Comparison of ENCODE assay signal across 12 cellular contexts in genomic region chr20:1335961-1336698, GRCh38. TPM values are rescaled to one million over a fixed set of nuclear protein-coding genes. Genes with fewer than 3 reads are reported as not detected.
DNase-seq lines count a peak whose midpoint lies in the region; ATAC-seq, FAIRE-seq and TF ChIP-seq lines count a peak whose summit lies in the region.
"Had no signal": no experiment of that assay in that cellular context is flagged by ENCODE, and none has a peak within 500 bp of the region (broad histone marks: within the 10 kb centered on the region; RNA-seq: fewer than 3 reads in every experiment).

No MANE protein-coding gene starts in this region.

- in situ Hi-C loops in HepG2 (cut with HindIII; ENCODE audit: extremely low pct_ligation_motif_present, low pct_unique_long_range_greater_than_20kb) = no loop called here

- peak overlapping the region; percentile 85 to 88 for H3K27ac Mint-ChIP-seq in activated naive CD4-positive, alpha-beta T cell treated with anti-CD3 and anti-CD28 coated beads, Interleukin-2, amount 50 U/mL, for 72 hours

- CTCF ChIA-PET in HepG2 (lab: Yijun Ruan, JAX; ENCODE audit: low intra/inter-chr PET ratio, low total read pairs) = no interaction called here

- TF ChIP-seq RAD21 in HepG2 (CRISPR knock-in tag; IDR thresholded peaks at IDR 0.05) = no peak

- no peaks in the 10 kb centered on the region; the same call in 1 of the 2 replicates for H4K20me1 ChIP-seq in HepG2 (ENCODE audit: insufficient read depth, low read length)

- no peaks in the 10 kb centered on the region for H3K79me2 ChIP-seq in HepG2 (ENCODE audit: insufficient read depth, low read length)

- H3K9me3 ChIP-seq in HepG2 (ENCODE audit: low read length) = no peaks in the 10 kb centered on the region
- H3K9me3 ChIP-seq in stomach = no peaks in the 10 kb centered on the region
- H3K9me3 ChIP-seq: prostate gland had no signal

- TF ChIP-seq CTCF in HepG2 (CRISPR knock-in tag; IDR thresholded peaks at IDR 0.05) (no peak), stomach (IDR thresholded peaks at IDR 0.05) (no peak)

- no peak overlapping the region for H3K4me2 ChIP-seq in HepG2 (ENCODE audit: low read depth, low read length)

- no peak overlapping the region for H3K9ac ChIP-seq in HepG2 (ENCODE audit: insufficient read depth, low read depth, low read length)

- intact Hi-C loops in HepG2 (cut with micrococcal nuclease; ENCODE audit: unreplicated experiment) (no loop called here), stomach (cut with DNase I; ENCODE audit: low total_unique reads) (no loop called here)

- H3K9me3 Mint-ChIP-seq in activated naive CD4-positive, alpha-beta T cell treated with anti-CD3 and anti-CD28 coated beads, Interleukin-2, amount 50 U/mL, for 72 hours = no peaks in the 10 kb centered on the region

- no peak for FAIRE-seq in HepG2 (lab: Jason Lieb, UNC)
- FAIRE-seq: G401.6 had no signal

- POLR2A ChIA-PET in HepG2 (lab: Yijun Ruan, JAX) = interaction anchor here (2.0 to 3.3 kb wide), 2 partner anchors 8 to 11 kb away, joined by 5 to 35 read pairs; no protein-coding TSS in a partner anchor

- H3K27me3 ChIP-seq in HepG2 (ENCODE audit: control insufficient read depth in 1 of 2, insufficient read depth in 2 of 2, low read length in 2 of 2) (no peaks in the 10 kb centered on the region), stomach (no peaks in the 10 kb centered on the region)

- peaks cover 5 to 13% of the 10 kb centered on the region in 2 experiments; a peak in 3 of 5 replicates for H3K36me3 ChIP-seq in HepG2 (replicated peaks in 1 of 2; ENCODE audit: control insufficient read depth in 1 of 2, insufficient read depth in 2 of 2, low read length in 2 of 2)
- H3K36me3 ChIP-seq in stomach = peaks cover 0 to 13% (median 9%) of the 10 kb centered on the region in 4 donors
- H3K36me3 ChIP-seq: prostate gland had no signal

- H3K4me1 ChIP-seq in HepG2 (ENCODE audit: insufficient read depth, low read length) (peaks cover 17% of the 10 kb centered on the region), stomach (peaks cover 15 to 27% (median 18%) of the 10 kb centered on the region in 4 donors)

- peak; percentile 56 for DNase-seq in activated CD8-positive, alpha-beta memory T cell treated with anti-CD3 and anti-CD28 coated beads for 24 hours
- DNase-seq in activated CD8-positive, alpha-beta memory T cell treated with anti-CD3 and anti-CD28 coated beads, Interleukin-2, amount 50 U/mL, for 48 hours = no peak
- no peak for DNase-seq in activated naive CD4-positive, alpha-beta T cell treated with anti-CD3 and anti-CD28 coated beads, Interleukin-2, amount 50 U/mL, for 72 hours (ENCODE audit: low spot score in 2 of 2)
- DNase-seq in HepG2 (ENCODE audit: low spot score) (no peak), stomach (no peak)
- no peak for DNase-seq in stimulated activated CD4-positive, alpha-beta T cell treated with anti-CD3 and anti-CD28 coated beads, Interleukin-2, amount 100 ng/mL, for 24 hours
- DNase-seq: NCI-H1436; NK-92 treated with Interleukin-12 subunit alpha and Interleukin-12 subunit beta, amount 100 ng/mL, for 24 hours had no signal

- peaks cover 0 to 12% of the 10 kb centered on the region in 2 donors for H3K36me3 Mint-ChIP-seq in activated naive CD4-positive, alpha-beta T cell treated with anti-CD3 and anti-CD28 coated beads, Interleukin-2, amount 50 U/mL, for 72 hours

- BruUV-seq in HepG2 (replicated peaks; lab: Mats Ljungman, UMichigan) = no TSS peak

- no peak overlapping the region for H3K27ac ChIP-seq in HepG2 (ENCODE audit: extremely low read length, insufficient read depth, low read length)
- H3K27ac ChIP-seq in stomach = peak overlapping the region; percentile 0 to 71 (median 59)
- H3K27ac ChIP-seq: prostate gland had no signal

- TF ChIP-seq POLR2A in HepG2 (IDR thresholded peaks at IDR 0.05; ENCODE audit: insufficient read depth in 1 of 2, low read depth in 2 of 2, low read length in 2 of 2) (peak in 1 of 2 experiments; percentile 30; a peak in 1 of 4 replicates), stomach (IDR thresholded peaks at IDR 0.05) (no peak)

- no peak overlapping the region for H3K4me3 ChIP-seq in HepG2 (replicated peaks in 1 of 3; ENCODE audit: insufficient read depth in 1 of 3, low read depth in 2 of 3, low read length in 3 of 3)
- H3K4me3 ChIP-seq in stomach = no peak overlapping the region
- H3K4me3 ChIP-seq: prostate gland had no signal

- ATAC-seq in activated naive CD4-positive, alpha-beta T cell treated with anti-CD3 and anti-CD28 coated beads, Interleukin-2, amount 50 U/mL, for 72 hours = peak; percentile 63 to 91
- ATAC-seq in HepG2 = no peak
- ATAC-seq in GM18502 (IDR thresholded peaks at IDR 0.05; ENCODE audit: poor library complexity, unreplicated experiment) = no peak
- no peak for ATAC-seq in GM21737 (IDR thresholded peaks at IDR 0.05; ENCODE audit: unreplicated experiment)

- WGBS in HepG2 (ENCODE audit: low lambda C conversion rate) = 98% methylated on average over 6 of the region's 6 CpGs
- 42 to 64% (median 50%) methylated on average over 6 of the region's 6 CpGs for WGBS in stomach, 5 donors

- no peak overlapping the region for H2AFZ ChIP-seq in HepG2 (ENCODE audit: low read length)

- TF ChIP-seq EP300 in HepG2 (IDR thresholded peaks at IDR 0.05; ENCODE audit: low read depth in 2 of 2, low read length in 2 of 2) (no peak), HepG2 (CRISPR knock-in tag; IDR thresholded peaks at IDR 0.05; ENCODE audit: borderline replicate concordance) (no peak), stomach (IDR thresholded peaks at IDR 0.05) (no peak)

TF ChIP-seq in HepG2, 621 proteins besides CTCF, POLR2A, EP300 and RAD21 (continues in another document):
- TF ChIP-seq ZNF629 (CRISPR knock-in tag; conservative IDR thresholded peaks at IDR 0.05) (0 out of 2 replicates have a peak, but pooled peaks have one; percentile 38), POLR2G (IDR thresholded peaks at IDR 0.05; ENCODE audit: low read depth, low read length) (peak; percentile 35; the same call in 1 of the 2 replicates), ZNF260 (CRISPR knock-in tag; IDR thresholded peaks at IDR 0.05; ENCODE audit: borderline replicate concordance, low read depth) (no peak)

RNA-seq across cellular contexts. Expression of gene SDCBP2, which starts 7.2 kb away (rescaled TPM):
- 10 to 100 TPM in 1 of 2 donors, 1 to 10 TPM in 1; 4.9 to 18.5 TPM for total RNA-seq in activated naive CD4-positive, alpha-beta T cell treated with anti-CD3 and anti-CD28 coated beads, Interleukin-2, amount 50 U/mL, for 72 hours
- total RNA-seq in HepG2 (2016; rRNA removed; fragmentation: Illumina TruSeq; extraction: Trizol) = 0.87 and 1.2 TPM in 2 replicates
- total RNA-seq in HepG2 (2016; cell fraction: cytosol; rRNA removed; fragmentation: Illumina TruSeq; extraction: Trizol; ENCODE audit: low read depth) = 0.79 and 0.91 TPM in 2 replicates
- total RNA-seq in HepG2 (2016; cell fraction: insoluble cytoplasmic fraction; rRNA removed; fragmentation: Illumina TruSeq; extraction: Trizol) = 0.89 and 1.1 TPM in 2 replicates
- 0.48 and 0.93 TPM in 2 replicates for total RNA-seq in HepG2 (2016; cell fraction: membrane; rRNA removed; fragmentation: Illumina TruSeq; extraction: Trizol)
- total RNA-seq in HepG2 (2016; cell fraction: nucleus; rRNA removed; fragmentation: Illumina TruSeq; extraction: Trizol) = 0.66 and 0.81 TPM in 2 replicates
- polyA plus RNA-seq in HepG2 (2011; rRNA removed) = 2.4 and 2.9 TPM in 2 replicates
- polyA plus RNA-seq in HepG2 (2011; cell fraction: cytosol; rRNA removed) = 2.5 and 3.1 TPM in 2 replicates
- polyA plus RNA-seq in HepG2 (2011; cell fraction: nucleus; rRNA removed) = 6.1 and 6.2 TPM in 2 replicates
- 2.1 and 4.3 TPM in 2 replicates for polyA plus RNA-seq in HepG2 (2012)
- polyA plus RNA-seq in HepG2 (2016; cell fraction: cytosol; fragmentation: Illumina TruSeq; extraction: Trizol; ENCODE audit: low read depth) = 0.62 and 0.94 TPM in 2 replicates
- polyA plus RNA-seq in HepG2 (2016; cell fraction: insoluble cytoplasmic fraction; fragmentation: Illumina TruSeq; extraction: Trizol; ENCODE audit: low read depth) = 0.67 and 0.96 TPM in 2 replicates
- 0.65 and 0.68 TPM in 2 replicates for polyA plus RNA-seq in HepG2 (2016; cell fraction: membrane; fragmentation: Illumina TruSeq; extraction: Trizol; ENCODE audit: low read depth)
- 1.5 and 1.6 TPM in 2 replicates for polyA plus RNA-seq in HepG2 (2016; cell fraction: nucleus; fragmentation: Illumina TruSeq; extraction: Trizol; ENCODE audit: insufficient read depth, low read depth)
- polyA minus RNA-seq in HepG2 (2011; rRNA and poly(A)+ RNA removed; ENCODE audit: low replicate concordance) = 0.42 and 0.92 TPM in 2 replicates
- 0.62 and 0.89 TPM in 2 replicates for polyA minus RNA-seq in HepG2 (2011; cell fraction: cytosol; rRNA and poly(A)+ RNA removed)
- 0.37 and 0.64 TPM in 2 replicates for polyA minus RNA-seq in HepG2 (2011; cell fraction: nucleus; rRNA and poly(A)+ RNA removed)
- total RNA-seq in stomach = 10 to 100 TPM; 33.3 to 90.9 (median 68.3) TPM
- 100 to 1,000 TPM in 1 of 3 donors, 10 to 100 TPM in 2; 38.4 to 297 (median 52.8) TPM for polyA plus RNA-seq in stomach

RNA-seq across cellular contexts. Expression of gene FKBP1A, which starts 56.7 kb away (rescaled TPM):
- total RNA-seq in activated naive CD4-positive, alpha-beta T cell treated with anti-CD3 and anti-CD28 coated beads, Interleukin-2, amount 50 U/mL, for 72 hours = 100 to 1,000 TPM; 147 to 374 TPM
- 119 and 188 TPM in 2 replicates for total RNA-seq in HepG2 (2016; rRNA removed; fragmentation: Illumina TruSeq; extraction: Trizol)
- 32.5 and 44.9 TPM in 2 replicates for total RNA-seq in HepG2 (2016; cell fraction: cytosol; rRNA removed; fragmentation: Illumina TruSeq; extraction: Trizol; ENCODE audit: low read depth)
- total RNA-seq in HepG2 (2016; cell fraction: insoluble cytoplasmic fraction; rRNA removed; fragmentation: Illumina TruSeq; extraction: Trizol) = 120 and 187 TPM in 2 replicates
- total RNA-seq in HepG2 (2016; cell fraction: membrane; rRNA removed; fragmentation: Illumina TruSeq; extraction: Trizol) = 119 and 132 TPM in 2 replicates
- 70.0 and 93.2 TPM in 2 replicates for total RNA-seq in HepG2 (2016; cell fraction: nucleus; rRNA removed; fragmentation: Illumina TruSeq; extraction: Trizol)
- polyA plus RNA-seq in HepG2 (2011; rRNA removed) = 436 and 468 TPM in 2 replicates
- 445 and 560 TPM in 2 replicates for polyA plus RNA-seq in HepG2 (2011; cell fraction: cytosol; rRNA removed)
- polyA plus RNA-seq in HepG2 (2011; cell fraction: nucleus; rRNA removed) = 139 and 210 TPM in 2 replicates
- 286 and 329 TPM in 2 replicates for polyA plus RNA-seq in HepG2 (2012)
- polyA plus RNA-seq in HepG2 (2016; cell fraction: cytosol; fragmentation: Illumina TruSeq; extraction: Trizol; ENCODE audit: low read depth) = 115 and 137 TPM in 2 replicates
- polyA plus RNA-seq in HepG2 (2016; cell fraction: insoluble cytoplasmic fraction; fragmentation: Illumina TruSeq; extraction: Trizol; ENCODE audit: low read depth) = 594 and 645 TPM in 2 replicates
- polyA plus RNA-seq in HepG2 (2016; cell fraction: membrane; fragmentation: Illumina TruSeq; extraction: Trizol; ENCODE audit: low read depth) = 321 and 333 TPM in 2 replicates
- polyA plus RNA-seq in HepG2 (2016; cell fraction: nucleus; fragmentation: Illumina TruSeq; extraction: Trizol; ENCODE audit: insufficient read depth, low read depth) = 249 and 270 TPM in 2 replicates
- polyA minus RNA-seq in HepG2 (2011; rRNA and poly(A)+ RNA removed; ENCODE audit: low replicate concordance) = 241 and 466 TPM in 2 replicates
- polyA minus RNA-seq in HepG2 (2011; cell fraction: cytosol; rRNA and poly(A)+ RNA removed) = 119 and 130 TPM in 2 replicates
- 63.7 and 102 TPM in 2 replicates for polyA minus RNA-seq in HepG2 (2011; cell fraction: nucleus; rRNA and poly(A)+ RNA removed)
- total RNA-seq in stomach = 100 to 1,000 TPM in 2 of 5 donors, 10 to 100 TPM in 3; 33.0 to 280 (median 68.3) TPM
- 100 to 1,000 TPM; 135 to 283 (median 195) TPM for polyA plus RNA-seq in stomach

Comparison
In these comparisons a context has a peak if more than half of its experiments do, and no peak if none do; other contexts are left out.
1. ATAC-seq: peak in activated naive CD4-positive, alpha-beta T cell treated with anti-CD3 and anti-CD28 coated beads, Interleukin-2, amount 50 U/mL, for 72 hours (2 of 2); none in HepG2 (single experiment), GM18502 (single experiment) and GM21737 (single experiment).